9 cellular contexts compared by ENCODE assay signal in genomic region chr4:162497564-162498167, GRCh38.
DNase-seq lines count a peak whose midpoint lies in the region; ATAC-seq, FAIRE-seq and TF ChIP-seq lines count a peak whose summit lies in the region.
"Had no signal": no experiment of that assay in that cellular context is flagged by ENCODE, and none has a peak within 500 bp of the region (broad histone marks: within the 10 kb centered on the region; RNA-seq: fewer than 3 reads in every experiment).

No MANE protein-coding gene starts in this region.

- no peaks in the 10 kb centered on the region for H3K36me3 ChIP-seq in Panc1 (ENCODE audit: control insufficient read depth, insufficient read depth, low read length)
- H3K36me3 ChIP-seq in mucosa of descending colon (ENCODE audit: low read depth) = no peaks in the 10 kb centered on the region
- H3K36me3 ChIP-seq: BLaER1 had no signal

- POLR2A ChIA-PET in Panc1 (lab: Charles Lee) = no interaction called here

- peak; percentile 87 for FAIRE-seq in endometrium (lab: Jason Lieb, UNC)

- peak; percentile 71; the same call in 1 of the 2 replicates for TF ChIP-seq CTCF in Panc1 (IDR thresholded peaks at IDR 0.05)
- TF ChIP-seq CTCF in mucosa of descending colon (IDR thresholded peaks at IDR 0.05) = no peak

- no peak overlapping the region for H3K27ac ChIP-seq in Panc1 (ENCODE audit: low read length)
- H3K27ac ChIP-seq: BLaER1 had no signal

- no peaks in the 10 kb centered on the region for H3K9me3 ChIP-seq in Panc1 (ENCODE audit: control insufficient read depth, insufficient read depth, low read depth, low read length)
- H3K9me3 ChIP-seq in mucosa of descending colon = no peaks in the 10 kb centered on the region
- H3K9me3 ChIP-seq: BLaER1 had no signal

- BruUV-seq in Panc1 (replicated peaks; lab: Mats Ljungman, UMichigan) = no TSS peak

- H3K27me3 ChIP-seq in Panc1 (ENCODE audit: control insufficient read depth, insufficient read depth, low read length) = no peaks in the 10 kb centered on the region
- H3K27me3 ChIP-seq: BLaER1 had no signal

- H3K4me1 ChIP-seq in Panc1 (ENCODE audit: control insufficient read depth, insufficient read depth, low read length) (no peaks in the 10 kb centered on the region), mucosa of descending colon (ENCODE audit: low read depth) (no peaks in the 10 kb centered on the region)
- H3K4me1 ChIP-seq: BLaER1 had no signal

- intact Hi-C loops in Panc1 (cut with micrococcal nuclease; ENCODE audit: unreplicated experiment) (loop anchor here (2.0 to 10.0 kb wide), 4 partner anchors 540 to 1045 kb away; partner anchors contain the start of gene NPY1R), mucosa of descending colon (cut with DNase I, micrococcal nuclease) (no loop called here)

- DNase-seq in DMS153 treated with DMSO at 0.1 percent for 48 hours (lab: John Stamatoyannopoulos, UW; ENCODE audit: unreplicated experiment) = peak; percentile 13
- no peak for DNase-seq in DMS153 (lab: John Stamatoyannopoulos, UW)
- DNase-seq in Panc1 (ENCODE audit: low read depth, low spot score) = no peak
- no peak for DNase-seq in mucosa of descending colon
- DNase-seq in activated effector memory CD4-positive, alpha-beta T cell treated with Interleukin-2 at 50 U/mL for 16 hours = no peak

- CTCF ChIA-PET in Panc1 (lab: Charles Lee) = interaction anchor here (1.0 kb wide), 1 partner anchor 835 kb away, joined by 6 read pairs; the partner anchor contains the start of gene NPY1R

- H3K4me3 ChIP-seq in Panc1 (ENCODE audit: low read depth in 2 of 2, low read length in 2 of 2) = no peak overlapping the region
- H3K4me3 ChIP-seq in mucosa of descending colon = no peak overlapping the region
- H3K4me3 ChIP-seq: BLaER1 had no signal

- ATAC-seq in GM19395 (IDR thresholded peaks at IDR 0.05; ENCODE audit: unreplicated experiment) = peak; percentile 89
- ATAC-seq in HG03378 (IDR thresholded peaks at IDR 0.05; ENCODE audit: unreplicated experiment) = peak; percentile 78
- peak; percentile 68; the same call in 1 of the 2 replicates for ATAC-seq in Panc1
- ATAC-seq in mucosa of descending colon = peak; percentile 79

- in situ Hi-C loops in Panc1 (cut with HindIII; ENCODE audit: low pct_unique_long_range_greater_than_20kb, low sequenced_read_pairs) = no loop called here
